Comparison of ENCODE assay signal across 14 cellular contexts in genomic region chr6:169320013-169320412, GRCh38.
"Had no signal": no experiment of that assay in that cellular context is flagged by ENCODE, and none has a peak within 500 bp of the region (broad histone marks: within the 10 kb centered on the region; RNA-seq: fewer than 3 reads in every experiment).

No MANE protein-coding gene starts in this region.

- DNase-seq: activated CD4-positive, alpha-beta T cell treated with anti-CD3 and anti-CD28 coated beads for 48 hours; activated naive CD4-positive, alpha-beta T cell treated with anti-CD3 and anti-CD28 coated beads, Interleukin-2, amount 10 ng/mL, durations not matched to agents 7 days and 5 days; adrenal gland; foreskin fibroblast; glutamatergic neuron; left colon; natural killer cell; nucleus accumbens; right lobe of liver; stimulated activated CD4-positive, alpha-beta T cell treated with anti-CD3 and anti-CD28 coated beads, Interleukin-12 subunit alpha, Interleukin-12 subunit beta, amount 100 ng/mL, for 4 hours; stimulated activated naive CD8-positive, alpha-beta T cell treated with anti-CD3 and anti-CD28 coated beads, Interleukin-15, Interleukin-2, amounts not matched to agents 100 U/mL and 50 U/mL, for 24 hours had no signal

- H3K4me1 ChIP-seq: adrenal gland, prostate gland, right lobe of liver had no signal

- H3K27ac ChIP-seq: adrenal gland, prostate gland, right lobe of liver, vagina had no signal

- H3K9me3 ChIP-seq: adrenal gland, prostate gland, right lobe of liver, vagina had no signal

- H3K36me3 ChIP-seq: adrenal gland, prostate gland, right lobe of liver, vagina had no signal

- H3K4me3 ChIP-seq: adrenal gland, prostate gland, right lobe of liver, vagina had no signal

- ATAC-seq: left colon; natural killer cell; right lobe of liver; stimulated activated naive CD8-positive, alpha-beta T cell treated with anti-CD3 and anti-CD28 coated beads, Interleukin-15, Interleukin-2, amounts not matched to agents 100 U/mL and 50 U/mL, for 24 hours; WTC11 had no signal

- H3K27me3 ChIP-seq: adrenal gland, right lobe of liver, vagina had no signal
